Comparison of ENCODE assay signal across 8 cellular contexts in genomic region chr14:105559384-105560046, GRCh38. TPM values are rescaled to one million over a fixed set of nuclear protein-coding genes. Genes with fewer than 3 reads are reported as not detected.
A peak's percentile ranks its signal among the peaks of the same experiment; 100 is the strongest.
DNase-seq lines count a peak whose midpoint lies in the region; ATAC-seq and TF ChIP-seq lines count a peak whose summit lies in the region.
"Not testable (repeated sequence)": the region's sequence is repeated elsewhere in the genome, so short reads cannot be mapped to it uniquely, and the experiment has no call there.

No MANE protein-coding gene starts in this region.

- not testable (repeated sequence) for DNase-seq in CD4-positive, alpha-beta T cell; foreskin keratinocyte; omental fat pad (ENCODE audit: low spot score)

- not testable (repeated sequence) for H3K9me3 ChIP-seq in CD4-positive, alpha-beta T cell (ENCODE audit: control insufficient read depth, low read length)

- not testable (repeated sequence) for H3K4me1 ChIP-seq in foreskin keratinocyte

- not testable (repeated sequence) for H3K36me3 Mint-ChIP-seq in CD4-positive, alpha-beta T cell (ENCODE audit: low read depth)

- not testable (repeated sequence) for H3K27me3 ChIP-seq in CD4-positive, alpha-beta T cell (ENCODE audit: control insufficient read depth, insufficient read depth, low read length); foreskin keratinocyte

- POLR2A ChIA-PET in CD4-positive, alpha-beta T cell (lab: Charles Lee), result not testable (repeated sequence)

- CTCF ChIA-PET in CD4-positive, alpha-beta T cell (lab: Charles Lee), result not testable (repeated sequence)

- H3K27ac Mint-ChIP-seq in CD4-positive, alpha-beta T cell, result not testable (repeated sequence)

- not testable (repeated sequence) for H3K27ac ChIP-seq in CD4-positive, alpha-beta T cell (ENCODE audit: low read depth, low read length); VCaP; foreskin keratinocyte

- intact Hi-C loops in CD4-positive, alpha-beta T cell (cut with DNase I, micrococcal nuclease), result loop anchor here in 1 of 2 experiments (10.0 kb wide), 1 partner anchor 505 kb away; no protein-coding TSS in a partner anchor

- H3K4me1 Mint-ChIP-seq in CD4-positive, alpha-beta T cell (ENCODE audit: low read depth), result not testable (repeated sequence)

- peak; percentile 64 for ATAC-seq in CD4-positive, alpha-beta T cell (ENCODE audit: poor library complexity)
- peak; percentile 57 for ATAC-seq in GM18909 (IDR thresholded peaks at IDR 0.05; ENCODE audit: poor library complexity, unreplicated experiment)
- ATAC-seq in GM21529 (IDR thresholded peaks at IDR 0.05; ENCODE audit: unreplicated experiment), result peak; percentile 44
- peak; percentile 41 for ATAC-seq in HG02973 (IDR thresholded peaks at IDR 0.05; ENCODE audit: unreplicated experiment)
- ATAC-seq in HG03565 (IDR thresholded peaks at IDR 0.05; ENCODE audit: unreplicated experiment), result peak; percentile 31
- ATAC-seq in foreskin keratinocyte, result peak; percentile 37
- peak; percentile 83 for ATAC-seq in omental fat pad (ENCODE audit: low FRiP score)

- not testable (repeated sequence) for TF ChIP-seq CTCF in CD4-positive, alpha-beta T cell (IDR thresholded peaks at IDR 0.05); foreskin keratinocyte (conservative IDR thresholded peaks at IDR 0.05); omental fat pad (IDR thresholded peaks at IDR 0.05)
- TF ChIP-seq CTCF in VCaP (conservative IDR thresholded peaks at IDR 0.05), result peak; percentile 20

- not testable (repeated sequence) for H3K4me3 Mint-ChIP-seq in CD4-positive, alpha-beta T cell

- not testable (repeated sequence) for H3K9me3 Mint-ChIP-seq in CD4-positive, alpha-beta T cell

- peaks cover 12% of the 10 kb centered on the region for H3K27me3 Mint-ChIP-seq in CD4-positive, alpha-beta T cell

RNA-seq across cellular contexts. Expression of gene TMEM121, which starts 33.1 kb away (rescaled TPM):
- total RNA-seq in CD4-positive, alpha-beta T cell, result 1 to 10 TPM; 1.6 to 1.7 TPM
- 0.53 and 1.3 TPM in 2 replicates for total RNA-seq in foreskin keratinocyte
- polyA plus RNA-seq in foreskin keratinocyte, result 0.76 and 1.6 TPM in 2 replicates
- total RNA-seq in omental fat pad, result 1 to 10 TPM; 3.5 to 5.6 (median 4.1) TPM

Comparison
In these comparisons a context has a peak if more than half of its experiments do, and no peak if none do; other contexts are left out.
1. ATAC-seq: peak in every context shown above with its lines; median percentile 83 in omental fat pad; 64 in CD4-positive, alpha-beta T cell; 57 in GM18909; 44 in GM21529; 41 in HG02973; 37 in foreskin keratinocyte; 31 in HG03565.